ENCODE assay signal across 8 cellular contexts in the genomic region with DNA sequence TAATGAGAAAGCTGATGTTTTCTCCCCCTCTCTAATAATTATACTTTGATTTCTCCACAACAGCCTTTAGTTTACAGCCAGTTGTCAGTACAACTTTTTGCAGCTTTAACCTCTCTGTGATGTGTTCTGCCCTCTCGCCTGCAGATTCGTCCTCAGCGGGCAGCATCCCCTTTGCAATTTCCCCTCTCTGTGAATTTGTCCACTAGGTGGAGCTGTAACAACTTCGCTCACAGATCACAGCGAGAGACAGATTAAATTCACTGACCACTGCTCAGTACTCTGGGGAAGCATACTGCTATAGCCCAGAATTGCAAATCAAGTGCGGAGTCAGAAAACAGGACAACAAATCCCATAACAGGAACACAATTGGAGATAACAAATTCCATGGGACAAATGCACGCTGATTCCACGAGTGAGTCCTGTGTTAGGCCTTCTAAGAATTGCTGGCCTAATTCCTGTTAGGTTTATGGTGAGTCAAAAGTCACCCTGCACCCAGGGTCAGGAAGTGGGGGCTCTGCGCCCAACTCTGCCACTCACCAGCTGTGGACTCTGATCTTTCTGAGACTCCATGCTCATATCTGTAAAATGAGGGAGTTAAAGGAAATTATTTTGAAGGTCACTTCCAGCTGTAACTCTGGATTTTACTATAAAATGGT.
DNase-seq lines count a peak whose midpoint lies in the region; ATAC-seq, FAIRE-seq and TF ChIP-seq lines count a peak whose summit lies in the region.

No MANE protein-coding gene starts in this region.

- FAIRE-seq in GM19239 (lab: Jason Lieb, UNC) (peak; percentile 84), K562 (lab: Jason Lieb, UNC) (peak; percentile 6)

- intact Hi-C loops in K562 (cut with micrococcal nuclease) = no loop called here

- H3K9ac ChIP-seq in K562 (ENCODE audit: insufficient read depth in 1 of 2, low read depth in 2 of 2, low read length in 2 of 2) = no peak overlapping the region

- H3K4me2 ChIP-seq in K562 (ENCODE audit: insufficient read depth, low read length) = no peak overlapping the region

- DNase-seq in DMS 273 treated with DMSO at 0.1 percent for 48 hours (lab: John Stamatoyannopoulos, UW) (peak; percentile 3), GM19239 (ENCODE audit: insufficient read length, low spot score) (peak; percentile 2), NCI-H82 (lab: John Stamatoyannopoulos, UW) (peak; percentile 79), K562 (ENCODE audit: extremely low read depth in 1 of 4, low spot score in 3 of 4) (peak; percentile 8 to 38 (median 28)), iris pigment epithelial cell (ENCODE audit: low read depth) (peak; percentile 69), stromal cell of bone marrow (ENCODE audit: low read depth) (peak; percentile 17), GOT3 (lab: John Stamatoyannopoulos, UW) (no peak)

- peak; percentile 90 for ATAC-seq in HG03432 (IDR thresholded peaks at IDR 0.05; ENCODE audit: unreplicated experiment)
- ATAC-seq in K562 = peak; percentile 53; the same call in 2 of the 3 replicates

- WGBS in K562 (ENCODE audit: insufficient coverage, low coverage, missing lambda C conversion rate) = 0% methylated on average over 9 of the region's 9 CpGs

- no peaks in the 10 kb centered on the region for H3K36me3 ChIP-seq in K562 (ENCODE audit: control insufficient read depth, insufficient read depth, low read length)

- peak; percentile 19 to 60 (median 46); a peak in 5 of 6 replicates for TF ChIP-seq CTCF in K562 (IDR thresholded peaks at IDR 0.05 in 2 of 3, conservative IDR thresholded peaks at IDR 0.05 in 1 of 3; ENCODE audit: insufficient read depth in 2 of 3, low read depth in 1 of 3, low read length in 3 of 3)

- H3K27ac ChIP-seq in K562 (ENCODE audit: extremely low read depth, low read depth, low read length) = no peak overlapping the region

- no peaks in the 10 kb centered on the region for H4K20me1 ChIP-seq in K562 (replicated peaks; ENCODE audit: control insufficient read depth, insufficient read depth, low read length)

- TF ChIP-seq RAD21 in K562 (CRISPR knock-in tag; conservative IDR thresholded peaks at IDR 0.05 in 1 of 2, IDR thresholded peaks at IDR 0.05 in 1 of 2) = peak in 1 of 2 experiments; percentile 46; a peak in 2 of 4 replicates

- TF ChIP-seq EP300 in K562 (IDR thresholded peaks at IDR 0.05; ENCODE audit: low read length) = no peak

- no peak overlapping the region for H2AFZ ChIP-seq in K562 (ENCODE audit: low read depth, low read length)

- no peak overlapping the region for H3K4me3 ChIP-seq in K562

- no peaks in the 10 kb centered on the region for H3K9me3 ChIP-seq in K562 (replicated peaks; ENCODE audit: control insufficient read depth, insufficient read depth, low read depth, low read length)

- no peak for TF ChIP-seq POLR2A in K562 (conservative IDR thresholded peaks at IDR 0.05)

- CTCF ChIA-PET in K562 (lab: Yijun Ruan, JAX; ENCODE audit: low intra/inter-chr PET ratio) = no interaction called here

- no peaks in the 10 kb centered on the region for H3K27me3 ChIP-seq in K562 (ENCODE audit: control insufficient read depth in 2 of 2, insufficient read depth in 2 of 2, low read length in 2 of 2)

- no TSS peak for BruUV-seq in K562 (replicated peaks; lab: Mats Ljungman, UMichigan)

- no peaks in the 10 kb centered on the region for H3K79me2 ChIP-seq in K562 (ENCODE audit: control insufficient read depth, insufficient read depth, low read length)

- no peaks in the 10 kb centered on the region for H3K9me1 ChIP-seq in K562 (ENCODE audit: control insufficient read depth, insufficient read depth, low read length)

- in situ Hi-C loops in K562 (cut with MboI) = no loop called here

- POLR2A ChIA-PET in K562 (lab: Yijun Ruan, JAX) = no interaction called here

- no peaks in the 10 kb centered on the region for H3K4me1 ChIP-seq in K562 (replicated peaks in 1 of 2; ENCODE audit: control insufficient read depth in 2 of 2, insufficient read depth in 2 of 2, low read length in 2 of 2)

TF ChIP-seq in K562, 482 proteins besides CTCF, POLR2A, EP300 and RAD21:
- TF ChIP-seq SMC3 (conservative IDR thresholded peaks at IDR 0.05; ENCODE audit: insufficient read depth, low read depth, low read length) (peak; percentile 28; the same call in 1 of the 2 replicates), ETV1 (tag; conservative IDR thresholded peaks at IDR 0.05; ENCODE audit: low read depth) (no peak), FOS (IDR thresholded peaks at IDR 0.05; ENCODE audit: extremely low read depth, insufficient read length) (no peak), RFX1 (IDR thresholded peaks at IDR 0.05) (no peak), LCOR (CRISPR knock-in tag; IDR thresholded peaks at IDR 0.05) (no peak), ZBTB7A (IDR thresholded peaks at IDR 0.05; ENCODE audit: borderline replicate concordance, control insufficient read depth, low read depth, low read length) (no peak), MTA2 (IDR thresholded peaks at IDR 0.05; ENCODE audit: low read depth) (no peak)
